In the genomic region with DNA sequence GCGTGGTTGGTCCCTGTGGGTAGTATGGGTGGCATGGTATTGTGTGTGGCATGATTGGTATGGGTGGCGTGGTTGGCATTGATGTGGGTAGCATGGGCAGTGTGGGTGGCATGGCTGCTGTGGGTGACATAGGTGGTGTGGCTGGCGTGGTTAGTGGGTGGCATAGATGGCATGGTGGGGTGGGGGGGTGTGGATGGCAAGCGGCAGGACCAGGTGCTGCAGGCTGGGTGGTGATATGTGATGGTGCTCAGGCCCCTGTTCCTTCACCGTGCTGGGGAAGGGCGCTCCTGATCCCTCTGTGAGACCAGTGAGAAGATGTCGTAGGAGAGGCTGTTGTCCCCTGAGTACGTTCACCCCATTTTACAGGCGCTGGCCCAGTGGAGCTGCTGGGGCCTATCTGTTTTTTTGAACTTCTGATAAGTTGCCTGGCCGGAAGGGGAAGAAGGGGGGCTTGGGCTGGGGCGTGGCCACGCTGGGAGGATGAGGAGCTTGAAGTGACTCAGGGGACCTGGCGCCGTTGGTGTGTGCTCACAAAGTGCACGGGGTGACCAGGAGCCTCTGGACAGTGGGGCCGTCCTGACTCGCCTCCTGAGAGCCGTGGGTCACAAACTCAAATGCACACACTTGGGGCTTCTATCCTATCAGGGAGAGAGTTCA, we compare ENCODE assay signal across 8 cellular contexts. TPM values are rescaled to one million over a fixed set of nuclear protein-coding genes. Genes with fewer than 3 reads are reported as not detected.
DNase-seq lines count a peak whose midpoint lies in the region; ATAC-seq and TF ChIP-seq lines count a peak whose summit lies in the region.
"Had no signal": no experiment of that assay in that cellular context is flagged by ENCODE, and none has a peak within 500 bp of the region (broad histone marks: within the 10 kb centered on the region; RNA-seq: fewer than 3 reads in every experiment).

No MANE protein-coding gene starts in this region.

- H3K27ac ChIP-seq in HEK293 (ENCODE audit: extremely low read depth, low read depth, low read length) (no peak overlapping the region), Peyer's patch (peak overlapping the region in 3 of 4 donors; percentile 23 to 68 (median 67)), spleen (peak overlapping the region; percentile 57 to 89 (median 76)), GM23338 (ENCODE audit: low read depth) (no peak overlapping the region)

- H3K4me3 Mint-ChIP-seq in GM23338 = no peak overlapping the region

- H3K79me2 ChIP-seq in GM23338 (replicated peaks; ENCODE audit: insufficient read depth) = peaks cover 19% of the 10 kb centered on the region

- peaks cover 7% of the 10 kb centered on the region; the same call in 2 of the 3 replicates for H3K4me1 Mint-ChIP-seq in GM23338

- ATAC-seq in esophagus mucosa (peak; percentile 41), GM23338 (no peak), GM21526 (IDR thresholded peaks at IDR 0.05; ENCODE audit: low FRiP score, unreplicated experiment) (no peak)

- no peak overlapping the region for H2AFZ ChIP-seq in GM23338

- no peaks in the 10 kb centered on the region for H3K9me3 ChIP-seq in HEK293 (ENCODE audit: control insufficient read depth, insufficient read depth, low read depth, low read length)
- no peaks in the 10 kb centered on the region for H3K9me3 ChIP-seq in Peyer's patch
- H3K9me3 ChIP-seq in spleen = no peaks in the 10 kb centered on the region
- H3K9me3 ChIP-seq in BE2C = no peaks in the 10 kb centered on the region

- WGBS in spleen, 5 donors = 35 to 61% (median 39%) methylated on average over 18 of the region's 18 CpGs

- H4K20me1 ChIP-seq in GM23338 (replicated peaks; ENCODE audit: insufficient read depth) = peaks cover 4% of the 10 kb centered on the region; the same call in 1 of the 2 replicates

- DNase-seq in Peyer's patch (peak; percentile 51 to 91 (median 88)), spleen (peak; percentile 96), GM23338 (ENCODE audit: low spot score) (no peak), BE2C (no peak)
- DNase-seq: anterior cingulate cortex had no signal

- H3K4me3 ChIP-seq in HEK293 (ENCODE audit: low read depth, low read length) (no peak overlapping the region), Peyer's patch (peak overlapping the region in 1 of 4 donors; percentile 10), spleen (peak overlapping the region in 2 of 8 donors; percentile 13 to 56), GM23338 (no peak overlapping the region), BE2C (ENCODE audit: low read depth, low read length) (no peak overlapping the region)

- H3K27me3 Mint-ChIP-seq in GM23338 (ENCODE audit: insufficient read depth, low read depth, poor library complexity) = peaks cover 5% of the 10 kb centered on the region

- POLR2A ChIA-PET in HEK293 (lab: Yijun Ruan, JAX) = no interaction called here

- no peaks in the 10 kb centered on the region for H3F3A ChIP-seq in GM23338 (replicated peaks; ENCODE audit: low read depth)

- H3K36me3 ChIP-seq in HEK293 (ENCODE audit: control insufficient read depth in 2 of 2, insufficient read depth in 1 of 2, low read length in 2 of 2) = no peaks in the 10 kb centered on the region
- H3K36me3 ChIP-seq in Peyer's patch = no peaks in the 10 kb centered on the region
- H3K36me3 ChIP-seq in spleen = no peaks in the 10 kb centered on the region
- no peaks in the 10 kb centered on the region for H3K36me3 ChIP-seq in GM23338 (ENCODE audit: insufficient read depth)
- no peaks in the 10 kb centered on the region for H3K36me3 ChIP-seq in BE2C

- CTCF ChIA-PET in HEK293 (lab: Yijun Ruan, JAX) = no interaction called here

- intact Hi-C loops in spleen (cut with DNase I; ENCODE audit: low total_unique reads) = no loop called here

- H3K9me3 Mint-ChIP-seq in GM23338 = no peaks in the 10 kb centered on the region

- no peak for TF ChIP-seq POLR2A in Peyer's patch (IDR thresholded peaks at IDR 0.05)
- TF ChIP-seq POLR2A in spleen (IDR thresholded peaks at IDR 0.05) = peak in 1 of 3 donors; percentile 11

- H3K36me3 Mint-ChIP-seq in GM23338 (ENCODE audit: low read depth) = no peaks in the 10 kb centered on the region

- H3K4me1 ChIP-seq in HEK293 (ENCODE audit: control insufficient read depth, insufficient read depth, low read length) (no peaks in the 10 kb centered on the region), Peyer's patch (peaks cover 0 to 16% (median 10%) of the 10 kb centered on the region in 4 donors), spleen (peaks cover 27 to 84% (median 54%) of the 10 kb centered on the region in 6 donors), GM23338 (ENCODE audit: insufficient read depth) (no peaks in the 10 kb centered on the region), BE2C (no peaks in the 10 kb centered on the region)

- H3K27me3 ChIP-seq in Peyer's patch (no peaks in the 10 kb centered on the region), spleen (replicated peaks in 1 of 7) (no peaks in the 10 kb centered on the region), GM23338 (ENCODE audit: insufficient read depth) (no peaks in the 10 kb centered on the region), BE2C (no peaks in the 10 kb centered on the region)

- no peaks in the 10 kb centered on the region for H3K9me2 ChIP-seq in GM23338 (ENCODE audit: insufficient read depth)

- no peak for TF ChIP-seq CTCF in HEK293 (tag by site-specific recombination; IDR thresholded peaks at IDR 0.05)
- TF ChIP-seq CTCF in Peyer's patch (IDR thresholded peaks at IDR 0.05) = no peak
- TF ChIP-seq CTCF in spleen (IDR thresholded peaks at IDR 0.05 in 8 of 11, conservative IDR thresholded peaks at IDR 0.05 in 3 of 11) = no peak
- TF ChIP-seq CTCF in GM23338 (conservative IDR thresholded peaks at IDR 0.05; ENCODE audit: low read depth in 2 of 2) = no peak
- TF ChIP-seq CTCF in BE2C (IDR thresholded peaks at IDR 0.05; ENCODE audit: low read depth, low read length) = no peak

- no peak overlapping the region for H3K27ac Mint-ChIP-seq in GM23338

- H3K4me2 ChIP-seq in GM23338 = no peak overlapping the region

TF ChIP-seq in HEK293, 187 proteins besides CTCF, POLR2A, EP300 and RAD21:
- TF ChIP-seq EGR2 (tag by site-specific recombination; IDR thresholded peaks at IDR 0.05; ENCODE audit: low read depth) = 0 out of 2 replicates have a peak, but pooled peaks have one; percentile 1
- TF ChIP-seq ZNF660 (tag by site-specific recombination; IDR thresholded peaks at IDR 0.05) = no peak

TF ChIP-seq in GM23338, 12 proteins besides CTCF, POLR2A, EP300 and RAD21 (continues in another document):
- TF ChIP-seq, protein P1, sequence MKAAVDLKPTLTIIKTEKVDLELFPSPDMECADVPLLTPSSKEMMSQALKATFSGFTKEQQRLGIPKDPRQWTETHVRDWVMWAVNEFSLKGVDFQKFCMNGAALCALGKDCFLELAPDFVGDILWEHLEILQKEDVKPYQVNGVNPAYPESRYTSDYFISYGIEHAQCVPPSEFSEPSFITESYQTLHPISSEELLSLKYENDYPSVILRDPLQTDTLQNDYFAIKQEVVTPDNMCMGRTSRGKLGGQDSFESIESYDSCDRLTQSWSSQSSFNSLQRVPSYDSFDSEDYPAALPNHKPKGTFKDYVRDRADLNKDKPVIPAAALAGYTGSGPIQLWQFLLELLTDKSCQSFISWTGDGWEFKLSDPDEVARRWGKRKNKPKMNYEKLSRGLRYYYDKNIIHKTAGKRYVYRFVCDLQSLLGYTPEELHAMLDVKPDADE (IDR thresholded peaks at IDR 0.05) = no peak
- TF ChIP-seq ZNF114 (CRISPR knock-in tag; IDR thresholded peaks at IDR 0.05) (no peak), EZH2 (IDR thresholded peaks at IDR 0.05; ENCODE audit: low read depth, unreplicated experiment) (no peak)

RNA-seq across cellular contexts. Expression of gene INPP5A, which starts 17.5 kb away (rescaled TPM):
- 10 to 100 TPM; 33.8 to 76.4 (median 38.1) TPM for total RNA-seq in Peyer's patch
- 14.3 TPM for total RNA-seq in esophagus mucosa
- 10 to 100 TPM; 24.7 to 41.3 (median 33.7) TPM for total RNA-seq in spleen
- 10 to 100 TPM; 11.1 to 16.5 (median 11.7) TPM for polyA plus RNA-seq in spleen
- 40.6 and 42.5 TPM in 2 replicates for total RNA-seq in GM23338 (2014; rRNA removed; shearing (Covaris generic))
- 5.6 and 5.9 TPM in 2 replicates for polyA plus RNA-seq in GM23338 (2016; fragmentation: Nextera tagmentation; extraction: Ambion mirVana)
- 4.3 TPM for polyA plus RNA-seq in BE2C (2012; ENCODE audit: insufficient read depth, insufficient read length, low read depth)

Comparison
In these comparisons a context has a peak if more than half of its experiments do, and no peak if none do; other contexts are left out.
1. H3K27ac ChIP-seq: peak in Peyer's patch (3 of 4) and spleen (8 of 8); none in HEK293 (single experiment) and GM23338 (single experiment).
2. DNase-seq: peak in Peyer's patch (3 of 3) and spleen (single experiment); none in GM23338 (single experiment) and BE2C (single experiment).